10 cellular contexts compared by ENCODE assay signal in genomic region chr4:147942729-147943128, GRCh38.
A peak's percentile ranks its signal among the peaks of the same experiment; 100 is the strongest.
DNase-seq lines count a peak whose midpoint lies in the region; ATAC-seq and TF ChIP-seq lines count a peak whose summit lies in the region.
"Had no signal": no experiment of that assay in that cellular context is flagged by ENCODE, and none has a peak within 500 bp of the region (broad histone marks: within the 10 kb centered on the region; RNA-seq: fewer than 3 reads in every experiment).

No MANE protein-coding gene starts in this region.

- intact Hi-C loops in aorta (cut with DNase I) = no loop called here
- intact Hi-C loops in OCI-LY7 (cut with micrococcal nuclease; ENCODE audit: unreplicated experiment) = no loop called here
- intact Hi-C loops in testis (cut with DNase I; ENCODE audit: low total_unique reads) = no loop called here
- intact Hi-C loops in MCF 10A (cut with micrococcal nuclease) = no loop called here

- no peak for TF ChIP-seq CTCF in OCI-LY7 (conservative IDR thresholded peaks at IDR 0.05; ENCODE audit: low read length)
- no peak for TF ChIP-seq CTCF in testis (IDR thresholded peaks at IDR 0.05)
- TF ChIP-seq CTCF in MCF 10A (IDR thresholded peaks at IDR 0.05; ENCODE audit: unreplicated experiment) = no peak

- no peaks in the 10 kb centered on the region for H4K20me1 ChIP-seq in OCI-LY7 (ENCODE audit: insufficient read depth, low read length)

- H3K4me1 ChIP-seq in aorta (ENCODE audit: control insufficient read depth in 1 of 2, insufficient read depth in 2 of 2, low read length in 2 of 2) (no peaks in the 10 kb centered on the region), OCI-LY7 (ENCODE audit: insufficient read depth, low read length, poor library complexity, severe bottlenecking) (no peaks in the 10 kb centered on the region), testis (no peaks in the 10 kb centered on the region)
- H3K4me1 ChIP-seq: SJCRH30 had no signal

- H3K4me1 Mint-ChIP-seq in activated naive CD8-positive, alpha-beta T cell (ENCODE audit: low read depth) = peaks cover 22% of the 10 kb centered on the region
- peaks cover 23% of the 10 kb centered on the region for H3K4me1 Mint-ChIP-seq in activated naive CD8-positive, alpha-beta T cell treated with anti-CD3 and anti-CD28 coated beads for 36 hours
- H3K4me1 Mint-ChIP-seq in activated naive CD8-positive, alpha-beta T cell treated with anti-CD3 and anti-CD28 coated beads, Interleukin-2, amount 10 ng/mL, durations not matched to agents 7 days and 5 days = peaks cover 27% of the 10 kb centered on the region
- H3K4me1 Mint-ChIP-seq in MCF 10A (ENCODE audit: insufficient read depth, unreplicated experiment) = no peaks in the 10 kb centered on the region

- no peak overlapping the region for H3K4me3 Mint-ChIP-seq in activated naive CD8-positive, alpha-beta T cell
- H3K4me3 Mint-ChIP-seq in activated naive CD8-positive, alpha-beta T cell treated with anti-CD3 and anti-CD28 coated beads for 36 hours = no peak overlapping the region
- H3K4me3 Mint-ChIP-seq in activated naive CD8-positive, alpha-beta T cell treated with anti-CD3 and anti-CD28 coated beads, Interleukin-2, amount 10 ng/mL, durations not matched to agents 7 days and 5 days = peak overlapping the region; percentile 29
- H3K4me3 Mint-ChIP-seq in MCF 10A (ENCODE audit: unreplicated experiment) = no peak overlapping the region

- POLR2A ChIA-PET in activated naive CD8-positive, alpha-beta T cell treated with anti-CD3 and anti-CD28 coated beads, Interleukin-2, amount 10 ng/mL, durations not matched to agents 7 days and 5 days (lab: Charles Lee) = interaction anchor here (1.2 to 2.0 kb wide), 4 partner anchors 110 to 500 kb away, joined by 3 to 9 read pairs (median 6); partner anchors contain the start of genes NR3C2 and PRMT9
- POLR2A ChIA-PET in OCI-LY7 (lab: Charles Lee) = interaction anchor here (0.8 kb wide), 1 partner anchor 1796 kb away, joined by 3 read pairs; no protein-coding TSS in a partner anchor
- POLR2A ChIA-PET in MCF 10A (lab: Yijun Ruan, JAX) = interaction anchor here (0.6 to 0.7 kb wide), 2 partner anchors 32 to 174 kb away, joined by 3 to 4 read pairs; no protein-coding TSS in a partner anchor

- ATAC-seq in HG02981 (IDR thresholded peaks at IDR 0.05; ENCODE audit: unreplicated experiment) (peak; percentile 42), aorta (ENCODE audit: low FRiP score) (no peak)
- peak; percentile 41 for ATAC-seq in activated naive CD8-positive, alpha-beta T cell treated with anti-CD3 and anti-CD28 coated beads, Interleukin-2, amount 10 ng/mL, durations not matched to agents 7 days and 5 days (ENCODE audit: low read depth)

- no peak overlapping the region for H3K4me3 ChIP-seq in aorta (ENCODE audit: low read length in 2 of 2)
- H3K4me3 ChIP-seq in OCI-LY7 (ENCODE audit: low read depth, low read length, poor library complexity, severe bottlenecking) = no peak overlapping the region
- H3K4me3 ChIP-seq in testis = no peak overlapping the region
- H3K4me3 ChIP-seq: adrenal gland, SJCRH30 had no signal

- H3K27ac ChIP-seq in aorta (ENCODE audit: low read depth in 1 of 2, low read length in 2 of 2) (peak overlapping the region; percentile 2 to 48), OCI-LY7 (ENCODE audit: low read depth, low read length, poor library complexity, severe bottlenecking) (no peak overlapping the region), testis (no peak overlapping the region)
- H3K27ac ChIP-seq: adrenal gland, SJCRH30 had no signal

- no peaks in the 10 kb centered on the region for H3K9me3 Mint-ChIP-seq in activated naive CD8-positive, alpha-beta T cell (ENCODE audit: low read depth)
- no peaks in the 10 kb centered on the region for H3K9me3 Mint-ChIP-seq in activated naive CD8-positive, alpha-beta T cell treated with anti-CD3 and anti-CD28 coated beads for 36 hours
- H3K9me3 Mint-ChIP-seq in activated naive CD8-positive, alpha-beta T cell treated with anti-CD3 and anti-CD28 coated beads, Interleukin-2, amount 10 ng/mL, durations not matched to agents 7 days and 5 days = no peaks in the 10 kb centered on the region
- H3K9me3 Mint-ChIP-seq in MCF 10A (ENCODE audit: unreplicated experiment) = no peaks in the 10 kb centered on the region

- WGBS in aorta, 2 donors = 46 to 59% methylated on average over 5 of the region's 5 CpGs
- 83 to 90% methylated on average over 5 of the region's 5 CpGs for WGBS in testis, 2 donors

- no peaks in the 10 kb centered on the region for H3K79me2 ChIP-seq in OCI-LY7 (ENCODE audit: insufficient read depth, low read depth, low read length)

- BruUV-seq in OCI-LY7 (replicated peaks; lab: Mats Ljungman, UMichigan) (no TSS peak), MCF 10A (replicated peaks; lab: Mats Ljungman, UMichigan) (no TSS peak)

- no peaks in the 10 kb centered on the region for H3K27me3 ChIP-seq in aorta (ENCODE audit: control insufficient read depth in 1 of 2, insufficient read depth in 2 of 2, low read length in 1 of 2)
- no peaks in the 10 kb centered on the region for H3K27me3 ChIP-seq in testis
- H3K27me3 ChIP-seq: adrenal gland, SJCRH30 had no signal

- no peak for TF ChIP-seq POLR2A in testis (IDR thresholded peaks at IDR 0.05)

- H3K27ac Mint-ChIP-seq in activated naive CD8-positive, alpha-beta T cell = peak overlapping the region; percentile 28
- H3K27ac Mint-ChIP-seq in activated naive CD8-positive, alpha-beta T cell treated with anti-CD3 and anti-CD28 coated beads for 36 hours = no peak overlapping the region
- peak overlapping the region; percentile 23 for H3K27ac Mint-ChIP-seq in activated naive CD8-positive, alpha-beta T cell treated with anti-CD3 and anti-CD28 coated beads, Interleukin-2, amount 10 ng/mL, durations not matched to agents 7 days and 5 days
- H3K27ac Mint-ChIP-seq in MCF 10A (ENCODE audit: low read depth, unreplicated experiment) = no peak overlapping the region

- no peak for DNase-seq in activated naive CD8-positive, alpha-beta T cell treated with anti-CD3 and anti-CD28 coated beads for 36 hours
- no peak for DNase-seq in activated naive CD8-positive, alpha-beta T cell treated with anti-CD3 and anti-CD28 coated beads, Interleukin-2, amount 10 ng/mL, durations not matched to agents 7 days and 5 days
- DNase-seq in aorta (no peak), OCI-LY7 (ENCODE audit: low spot score) (no peak), testis (no peak), MCF 10A (ENCODE audit: unreplicated experiment) (no peak)
- DNase-seq: adrenal gland had no signal

- no peaks in the 10 kb centered on the region for H3K9me3 ChIP-seq in aorta (ENCODE audit: control insufficient read depth, low read length)
- no peaks in the 10 kb centered on the region for H3K9me3 ChIP-seq in OCI-LY7 (ENCODE audit: low read length)
- H3K9me3 ChIP-seq in testis = no peaks in the 10 kb centered on the region
- H3K9me3 ChIP-seq: adrenal gland, SJCRH30 had no signal

- no peaks in the 10 kb centered on the region for H3K9me2 ChIP-seq in OCI-LY7 (ENCODE audit: insufficient read depth, low read length)

- CTCF ChIA-PET in OCI-LY7 (lab: Charles Lee; ENCODE audit: unreplicated experiment) (no interaction called here), MCF 10A (lab: Yijun Ruan, JAX) (interaction anchor here (0.7 to 1.3 kb wide), 3 partner anchors 25 to 76 kb away, joined by 4 read pairs; no protein-coding TSS in a partner anchor)

- H2AFZ ChIP-seq in OCI-LY7 (ENCODE audit: low read length) = no peak overlapping the region

- no peak overlapping the region for H3K4me2 ChIP-seq in OCI-LY7 (ENCODE audit: low read length)

- peaks cover 15% of the 10 kb centered on the region for H3K36me3 Mint-ChIP-seq in activated naive CD8-positive, alpha-beta T cell
- H3K36me3 Mint-ChIP-seq in activated naive CD8-positive, alpha-beta T cell treated with anti-CD3 and anti-CD28 coated beads for 36 hours = peaks cover 17% of the 10 kb centered on the region
- H3K36me3 Mint-ChIP-seq in activated naive CD8-positive, alpha-beta T cell treated with anti-CD3 and anti-CD28 coated beads, Interleukin-2, amount 10 ng/mL, durations not matched to agents 7 days and 5 days = peaks cover 12% of the 10 kb centered on the region
- H3K36me3 Mint-ChIP-seq in MCF 10A (ENCODE audit: insufficient read depth, unreplicated experiment) = peaks cover 33% of the 10 kb centered on the region

- H3K36me3 ChIP-seq in aorta (ENCODE audit: control insufficient read depth in 1 of 2, insufficient read depth in 2 of 2, low read length in 1 of 2) = peaks cover 0 to 8% of the 10 kb centered on the region in 2 donors
- H3K36me3 ChIP-seq in OCI-LY7 (ENCODE audit: insufficient read depth, low read length) = no peaks in the 10 kb centered on the region
- no peaks in the 10 kb centered on the region for H3K36me3 ChIP-seq in testis (ENCODE audit: low read depth, missing control alignments)
- H3K36me3 ChIP-seq: adrenal gland had no signal

- H3K27me3 Mint-ChIP-seq in activated naive CD8-positive, alpha-beta T cell = no peaks in the 10 kb centered on the region
- no peaks in the 10 kb centered on the region for H3K27me3 Mint-ChIP-seq in activated naive CD8-positive, alpha-beta T cell treated with anti-CD3 and anti-CD28 coated beads for 36 hours
- no peaks in the 10 kb centered on the region for H3K27me3 Mint-ChIP-seq in activated naive CD8-positive, alpha-beta T cell treated with anti-CD3 and anti-CD28 coated beads, Interleukin-2, amount 10 ng/mL, durations not matched to agents 7 days and 5 days
- no peaks in the 10 kb centered on the region for H3K27me3 Mint-ChIP-seq in MCF 10A (ENCODE audit: insufficient read depth, unreplicated experiment)

Comparison
In these comparisons a context has a peak if more than half of its experiments do, and no peak if none do; other contexts are left out.
1. H3K27ac Mint-ChIP-seq: peak in activated naive CD8-positive, alpha-beta T cell (single experiment) and activated naive CD8-positive, alpha-beta T cell treated with anti-CD3 and anti-CD28 coated beads, Interleukin-2, amount 10 ng/mL, durations not matched to agents 7 days and 5 days (single experiment); none in activated naive CD8-positive, alpha-beta T cell treated with anti-CD3 and anti-CD28 coated beads for 36 hours (single experiment) and MCF 10A (single experiment).
2. H3K27ac ChIP-seq: peak in aorta (2 of 2); none in OCI-LY7 (single experiment) and testis (0 of 2).